In genomic region chr16:70770968-70771552, GRCh38 we compare ENCODE assay signal across 8 cellular contexts. TPM values are rescaled to one million over a fixed set of nuclear protein-coding genes. Genes with fewer than 3 reads are reported as not detected.
DNase-seq lines count a peak whose midpoint lies in the region; ATAC-seq and TF ChIP-seq lines count a peak whose summit lies in the region.

No MANE protein-coding gene starts in this region.

- no peaks in the 10 kb centered on the region for H3K27me3 ChIP-seq in HAP-1 (ENCODE audit: low read depth)
- no peaks in the 10 kb centered on the region for H3K27me3 ChIP-seq in PC-9 (ENCODE audit: insufficient read depth, low read depth)
- no peaks in the 10 kb centered on the region for H3K27me3 ChIP-seq in upper lobe of left lung

- H3K4me3 ChIP-seq in HAP-1 (no peak overlapping the region), PC-9 (no peak overlapping the region), fibroblast of the aortic adventitia (ENCODE audit: low read depth, low read length) (no peak overlapping the region), upper lobe of left lung (no peak overlapping the region)

- 18 to 19% methylated on average over 6 to 8 of the region's 8 CpGs for WGBS in upper lobe of left lung, 2 donors

- CTCF ChIA-PET in PC-9 (lab: Charles Lee), result interaction anchor here (0.5 to 1.5 kb wide), 9 partner anchors 18 to 393 kb away, joined by 4 to 7 read pairs (median 5); no protein-coding TSS in a partner anchor

- no peaks in the 10 kb centered on the region for H3K79me2 ChIP-seq in PC-9 (ENCODE audit: low read depth)

- intact Hi-C loops in PC-9 (cut with micrococcal nuclease; ENCODE audit: unreplicated experiment), result loop anchor here (1.0 to 10.0 kb wide), 3 partner anchors 74 to 206 kb away; no protein-coding TSS in a partner anchor

- TF ChIP-seq POLR2A in upper lobe of left lung (IDR thresholded peaks at IDR 0.05), result no peak

- H3K27ac ChIP-seq in PC-9, result no peak overlapping the region
- H3K27ac ChIP-seq in upper lobe of left lung, result no peak overlapping the region

- H3K9me2 ChIP-seq in PC-9 (ENCODE audit: insufficient read depth), result no peaks in the 10 kb centered on the region

- TF ChIP-seq CTCF in PC-9 (conservative IDR thresholded peaks at IDR 0.05) (peak; percentile 98), fibroblast of the aortic adventitia (IDR thresholded peaks at IDR 0.05; ENCODE audit: insufficient read depth, low read length) (peak; percentile 96), omental fat pad (IDR thresholded peaks at IDR 0.05) (peak in 2 of 3 donors; percentile 63 to 91), upper lobe of left lung (IDR thresholded peaks at IDR 0.05) (peak; percentile 86 to 92 (median 90))

- no peak overlapping the region for H3K4me2 ChIP-seq in PC-9

- peaks cover 9% of the 10 kb centered on the region for H3K36me3 ChIP-seq in HAP-1 (replicated peaks)
- peaks cover 15% of the 10 kb centered on the region; the same call in 1 of the 2 replicates for H3K36me3 ChIP-seq in PC-9 (ENCODE audit: low read depth)
- H3K36me3 ChIP-seq in upper lobe of left lung, result peaks cover 0 to 42% (median 12%) of the 10 kb centered on the region in 4 donors

- no peak for TF ChIP-seq EP300 in upper lobe of left lung (IDR thresholded peaks at IDR 0.05)

- BruUV-seq in PC-9 (replicated peaks; lab: Mats Ljungman, UMichigan), result no TSS peak

- POLR2A ChIA-PET in PC-9 (lab: Charles Lee; ENCODE audit: unreplicated experiment), result interaction anchor here (0.6 to 1.0 kb wide), 4 partner anchors 81 to 414 kb away, joined by 4 to 16 read pairs (median 10); no protein-coding TSS in a partner anchor

- peaks cover 38% of the 10 kb centered on the region for H3F3A ChIP-seq in PC-9 (ENCODE audit: insufficient read depth, low read depth)

- H3K4me1 ChIP-seq in HAP-1 (no peaks in the 10 kb centered on the region), PC-9 (replicated peaks; ENCODE audit: insufficient read depth) (peaks cover 25% of the 10 kb centered on the region), upper lobe of left lung (peaks cover 0 to 14% (median 5%) of the 10 kb centered on the region in 4 donors)

- ATAC-seq in omental fat pad (ENCODE audit: low FRiP score) (peak; percentile 78), upper lobe of left lung (ENCODE audit: low FRiP score in 2 of 2) (peak; percentile 78 to 80)

- DNase-seq in COLO668 (lab: John Stamatoyannopoulos, UW; ENCODE audit: unreplicated experiment) (peak; percentile 49), HAP-1 (ENCODE audit: low spot score in 2 of 2) (peak; percentile 23 to 78), PC-9 (peak; percentile 67 to 76), fibroblast of the aortic adventitia (ENCODE audit: low read depth) (peak; percentile 58), omental fat pad (ENCODE audit: low spot score) (peak; percentile 65), upper lobe of left lung (peak in 1 of 2 donors; percentile 45)
- DNase-seq in activated T-helper 1 cell treated with anti-CD3 and anti-CD28 coated beads, Interleukin-2, amount 50 U/mL, for 16 hours (ENCODE audit: low read depth in 1 of 2, low spot score in 1 of 2), result peak; percentile 10 to 24
- DNase-seq in NK-92 treated with Interleukin-12 subunit alpha and Interleukin-12 subunit beta, amount 100 ng/mL, for 24 hours (lab: John Stamatoyannopoulos, UW), result no peak

- no peak overlapping the region for H2AFZ ChIP-seq in PC-9

- no peaks in the 10 kb centered on the region for H4K20me1 ChIP-seq in PC-9 (ENCODE audit: insufficient read depth)

- in situ Hi-C loops in HAP-1 (cut with MboI; ENCODE audit: low sequenced_read_pairs), result no loop called here

- no peaks in the 10 kb centered on the region for H3K9me3 ChIP-seq in HAP-1
- H3K9me3 ChIP-seq in PC-9 (ENCODE audit: insufficient read depth, low read depth), result no peaks in the 10 kb centered on the region
- no peaks in the 10 kb centered on the region for H3K9me3 ChIP-seq in upper lobe of left lung

RNA-seq across cellular contexts. Expression of gene VAC14, which starts 29.9 kb away (rescaled TPM):
- total RNA-seq in PC-9 (2021) (44.5 and 46.8 TPM in 2 replicates), fibroblast of the aortic adventitia (ENCODE audit: low replicate concordance) (29.7 and 30.8 TPM in 2 replicates), omental fat pad (10 to 100 TPM; 24.0 to 44.1 (median 35.0) TPM), upper lobe of left lung (100 to 1,000 TPM in 2 of 6 donors, 10 to 100 TPM in 4; 39.6 to 145 (median 57.4) TPM)
